Comparison of ENCODE assay signal across 1 cellular context in the genomic region with DNA sequence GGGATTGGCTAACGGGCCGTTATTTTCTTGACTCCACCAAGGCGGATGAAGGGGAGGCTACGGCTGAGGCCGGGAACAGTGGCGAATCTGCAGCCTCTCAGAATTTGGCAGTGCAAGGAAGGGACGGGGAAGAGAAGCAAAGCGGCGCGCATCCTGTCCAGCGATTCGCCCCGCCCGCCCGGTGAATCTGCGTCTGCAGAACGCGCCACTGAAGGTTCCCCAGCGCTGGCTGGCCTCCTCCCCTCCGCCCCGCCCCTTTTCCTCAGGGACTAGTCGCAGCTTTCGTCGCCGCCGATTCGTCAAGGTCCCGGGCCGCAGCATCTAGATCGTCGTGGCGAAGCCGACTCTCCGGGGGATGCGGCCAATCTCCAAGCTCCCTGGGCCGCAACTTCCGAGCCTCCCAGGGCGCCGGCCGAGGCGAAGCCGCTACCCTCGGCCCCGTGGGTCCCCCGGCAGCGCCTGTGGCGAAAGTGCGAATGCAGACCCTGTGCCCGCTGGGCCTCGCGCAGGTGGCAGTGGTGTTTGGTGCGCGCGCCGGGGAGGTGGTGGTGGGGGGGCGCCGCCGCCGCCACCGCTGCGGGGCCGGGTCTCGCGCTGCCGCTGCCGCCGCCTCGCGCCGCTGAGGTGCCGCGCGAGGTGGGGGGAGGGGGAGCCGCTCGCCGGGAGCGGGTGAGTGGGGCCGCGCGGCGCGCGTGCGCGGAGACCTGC.
TF ChIP-seq lines count a peak whose summit lies in the region.

A gene (plus strand): TSS at position 299 of the 708 bp plus-strand sequence. CDS start 978 bp downstream, outside the sequence.

TF ChIP-seq in K562, 482 proteins besides CTCF, POLR2A, EP300 and RAD21 (continued from another document and continues in another):
- TF ChIP-seq, protein P1, sequence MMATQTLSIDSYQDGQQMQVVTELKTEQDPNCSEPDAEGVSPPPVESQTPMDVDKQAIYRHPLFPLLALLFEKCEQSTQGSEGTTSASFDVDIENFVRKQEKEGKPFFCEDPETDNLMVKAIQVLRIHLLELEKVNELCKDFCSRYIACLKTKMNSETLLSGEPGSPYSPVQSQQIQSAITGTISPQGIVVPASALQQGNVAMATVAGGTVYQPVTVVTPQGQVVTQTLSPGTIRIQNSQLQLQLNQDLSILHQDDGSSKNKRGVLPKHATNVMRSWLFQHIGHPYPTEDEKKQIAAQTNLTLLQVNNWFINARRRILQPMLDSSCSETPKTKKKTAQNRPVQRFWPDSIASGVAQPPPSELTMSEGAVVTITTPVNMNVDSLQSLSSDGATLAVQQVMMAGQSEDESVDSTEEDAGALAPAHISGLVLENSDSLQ (IDR thresholded peaks at IDR 0.05): no peak
- TF ChIP-seq NR2F6 (CRISPR knock-in tag; IDR thresholded peaks at IDR 0.05) (no peak), LEF1 (IDR thresholded peaks at IDR 0.05) (no peak), FOXK1 (CRISPR knock-in tag; IDR thresholded peaks at IDR 0.05; ENCODE audit: borderline replicate concordance) (peak; percentile 11; the same call in 1 of the 2 replicates), TBL1XR1 (IDR thresholded peaks at IDR 0.05; ENCODE audit: low read length in 2 of 2) (no peak), MIER1 (IDR thresholded peaks at IDR 0.05; ENCODE audit: low read depth) (no peak), POLR2AphosphoS2 (IDR thresholded peaks at IDR 0.05; ENCODE audit: low read length) (peak; percentile 9; the same call in 1 of the 2 replicates), NR4A1 (CRISPR knock-in tag; IDR thresholded peaks at IDR 0.05) (0 out of 2 replicates have a peak, but pooled peaks have one; percentile 34), NR4A1 (tag; IDR thresholded peaks at IDR 0.05) (no peak), ZNF41 (CRISPR knock-in tag; conservative IDR thresholded peaks at IDR 0.05) (no peak), THRAP3 (IDR thresholded peaks at IDR 0.05; ENCODE audit: borderline replicate concordance) (no peak), ZNF717 (CRISPR knock-in tag; IDR thresholded peaks at IDR 0.05) (no peak), ZNF263 (CRISPR knock-in tag; IDR thresholded peaks at IDR 0.05; ENCODE audit: borderline replicate concordance) (peak; percentile 31; the same call in 1 of the 2 replicates), NEUROD1 (IDR thresholded peaks at IDR 0.05; ENCODE audit: borderline replicate concordance, low read depth, low read length, partially characterized antibody) (peak; percentile 89), KDM1A (IDR thresholded peaks at IDR 0.05) (no peak), GATAD2A (IDR thresholded peaks at IDR 0.05) (no peak), POLR3A (IDR thresholded peaks at IDR 0.05; ENCODE audit: borderline replicate concordance, extremely low read depth, insufficient read depth, insufficient read length) (no peak), GABPB2 (CRISPR knock-in tag; conservative IDR thresholded peaks at IDR 0.05) (no peak), ZFPM2 (CRISPR knock-in tag; IDR thresholded peaks at IDR 0.05) (no peak), ZNF146 (CRISPR knock-in tag; IDR thresholded peaks at IDR 0.05; ENCODE audit: unreplicated experiment) (no peak), SMARCC2 (IDR thresholded peaks at IDR 0.05; ENCODE audit: low read depth) (no peak), ZNF133 (CRISPR knock-in tag; IDR thresholded peaks at IDR 0.05) (no peak), XRCC5 (IDR thresholded peaks at IDR 0.05; ENCODE audit: low read depth, low read length) (peak; percentile 55; the same call in 1 of the 2 replicates), SUPT5H (IDR thresholded peaks at IDR 0.05) (0 out of 2 replicates have a peak, but pooled peaks have one; percentile 44), HMG20A (CRISPR knock-in tag; conservative IDR thresholded peaks at IDR 0.05) (no peak), ZNF696 (CRISPR knock-in tag; conservative IDR thresholded peaks at IDR 0.05) (no peak), TEAD2 (tag; IDR thresholded peaks at IDR 0.05) (no peak; the same call in 1 of the 2 replicates), FOS (IDR thresholded peaks at IDR 0.05; ENCODE audit: extremely low read depth, insufficient read length) (no peak), RCOR1 (IDR thresholded peaks at IDR 0.05; ENCODE audit: borderline replicate concordance in 1 of 2, low read depth in 2 of 2, low read length in 2 of 2) (no peak), ZNF75A (CRISPR knock-in tag; IDR thresholded peaks at IDR 0.05) (no peak), RNF2 (IDR thresholded peaks at IDR 0.05) (no peak), DDX20 (tag; IDR thresholded peaks at IDR 0.05; ENCODE audit: low read depth) (no peak)
- TF ChIP-seq, protein P2, sequence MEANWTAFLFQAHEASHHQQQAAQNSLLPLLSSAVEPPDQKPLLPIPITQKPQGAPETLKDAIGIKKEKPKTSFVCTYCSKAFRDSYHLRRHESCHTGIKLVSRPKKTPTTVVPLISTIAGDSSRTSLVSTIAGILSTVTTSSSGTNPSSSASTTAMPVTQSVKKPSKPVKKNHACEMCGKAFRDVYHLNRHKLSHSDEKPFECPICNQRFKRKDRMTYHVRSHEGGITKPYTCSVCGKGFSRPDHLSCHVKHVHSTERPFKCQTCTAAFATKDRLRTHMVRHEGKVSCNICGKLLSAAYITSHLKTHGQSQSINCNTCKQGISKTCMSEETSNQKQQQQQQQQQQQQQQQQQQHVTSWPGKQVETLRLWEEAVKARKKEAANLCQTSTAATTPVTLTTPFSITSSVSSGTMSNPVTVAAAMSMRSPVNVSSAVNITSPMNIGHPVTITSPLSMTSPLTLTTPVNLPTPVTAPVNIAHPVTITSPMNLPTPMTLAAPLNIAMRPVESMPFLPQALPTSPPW (CRISPR knock-in tag; IDR thresholded peaks at IDR 0.05): peak; percentile 95
- TF ChIP-seq, protein P3, sequence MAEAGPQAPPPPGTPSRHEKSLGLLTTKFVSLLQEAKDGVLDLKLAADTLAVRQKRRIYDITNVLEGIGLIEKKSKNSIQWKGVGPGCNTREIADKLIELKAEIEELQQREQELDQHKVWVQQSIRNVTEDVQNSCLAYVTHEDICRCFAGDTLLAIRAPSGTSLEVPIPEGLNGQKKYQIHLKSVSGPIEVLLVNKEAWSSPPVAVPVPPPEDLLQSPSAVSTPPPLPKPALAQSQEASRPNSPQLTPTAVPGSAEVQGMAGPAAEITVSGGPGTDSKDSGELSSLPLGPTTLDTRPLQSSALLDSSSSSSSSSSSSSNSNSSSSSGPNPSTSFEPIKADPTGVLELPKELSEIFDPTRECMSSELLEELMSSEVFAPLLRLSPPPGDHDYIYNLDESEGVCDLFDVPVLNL (CRISPR knock-in tag; IDR thresholded peaks at IDR 0.05; ENCODE audit: low read depth): no peak
- TF ChIP-seq, protein P4, sequence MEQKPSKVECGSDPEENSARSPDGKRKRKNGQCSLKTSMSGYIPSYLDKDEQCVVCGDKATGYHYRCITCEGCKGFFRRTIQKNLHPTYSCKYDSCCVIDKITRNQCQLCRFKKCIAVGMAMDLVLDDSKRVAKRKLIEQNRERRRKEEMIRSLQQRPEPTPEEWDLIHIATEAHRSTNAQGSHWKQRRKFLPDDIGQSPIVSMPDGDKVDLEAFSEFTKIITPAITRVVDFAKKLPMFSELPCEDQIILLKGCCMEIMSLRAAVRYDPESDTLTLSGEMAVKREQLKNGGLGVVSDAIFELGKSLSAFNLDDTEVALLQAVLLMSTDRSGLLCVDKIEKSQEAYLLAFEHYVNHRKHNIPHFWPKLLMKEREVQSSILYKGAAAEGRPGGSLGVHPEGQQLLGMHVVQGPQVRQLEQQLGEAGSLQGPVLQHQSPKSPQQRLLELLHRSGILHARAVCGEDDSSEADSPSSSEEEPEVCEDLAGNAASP (IDR thresholded peaks at IDR 0.05): no peak
- TF ChIP-seq, protein P5, sequence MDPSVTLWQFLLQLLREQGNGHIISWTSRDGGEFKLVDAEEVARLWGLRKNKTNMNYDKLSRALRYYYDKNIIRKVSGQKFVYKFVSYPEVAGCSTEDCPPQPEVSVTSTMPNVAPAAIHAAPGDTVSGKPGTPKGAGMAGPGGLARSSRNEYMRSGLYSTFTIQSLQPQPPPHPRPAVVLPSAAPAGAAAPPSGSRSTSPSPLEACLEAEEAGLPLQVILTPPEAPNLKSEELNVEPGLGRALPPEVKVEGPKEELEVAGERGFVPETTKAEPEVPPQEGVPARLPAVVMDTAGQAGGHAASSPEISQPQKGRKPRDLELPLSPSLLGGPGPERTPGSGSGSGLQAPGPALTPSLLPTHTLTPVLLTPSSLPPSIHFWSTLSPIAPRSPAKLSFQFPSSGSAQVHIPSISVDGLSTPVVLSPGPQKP (CRISPR knock-in tag; IDR thresholded peaks at IDR 0.05): no peak
- TF ChIP-seq, protein P6, sequence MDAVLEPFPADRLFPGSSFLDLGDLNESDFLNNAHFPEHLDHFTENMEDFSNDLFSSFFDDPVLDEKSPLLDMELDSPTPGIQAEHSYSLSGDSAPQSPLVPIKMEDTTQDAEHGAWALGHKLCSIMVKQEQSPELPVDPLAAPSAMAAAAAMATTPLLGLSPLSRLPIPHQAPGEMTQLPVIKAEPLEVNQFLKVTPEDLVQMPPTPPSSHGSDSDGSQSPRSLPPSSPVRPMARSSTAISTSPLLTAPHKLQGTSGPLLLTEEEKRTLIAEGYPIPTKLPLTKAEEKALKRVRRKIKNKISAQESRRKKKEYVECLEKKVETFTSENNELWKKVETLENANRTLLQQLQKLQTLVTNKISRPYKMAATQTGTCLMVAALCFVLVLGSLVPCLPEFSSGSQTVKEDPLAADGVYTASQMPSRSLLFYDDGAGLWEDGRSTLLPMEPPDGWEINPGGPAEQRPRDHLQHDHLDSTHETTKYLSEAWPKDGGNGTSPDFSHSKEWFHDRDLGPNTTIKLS (IDR thresholded peaks at IDR 0.05; ENCODE audit: borderline replicate concordance, low read depth): no peak; the same call in 1 of the 2 replicates
- TF ChIP-seq, protein P7, sequence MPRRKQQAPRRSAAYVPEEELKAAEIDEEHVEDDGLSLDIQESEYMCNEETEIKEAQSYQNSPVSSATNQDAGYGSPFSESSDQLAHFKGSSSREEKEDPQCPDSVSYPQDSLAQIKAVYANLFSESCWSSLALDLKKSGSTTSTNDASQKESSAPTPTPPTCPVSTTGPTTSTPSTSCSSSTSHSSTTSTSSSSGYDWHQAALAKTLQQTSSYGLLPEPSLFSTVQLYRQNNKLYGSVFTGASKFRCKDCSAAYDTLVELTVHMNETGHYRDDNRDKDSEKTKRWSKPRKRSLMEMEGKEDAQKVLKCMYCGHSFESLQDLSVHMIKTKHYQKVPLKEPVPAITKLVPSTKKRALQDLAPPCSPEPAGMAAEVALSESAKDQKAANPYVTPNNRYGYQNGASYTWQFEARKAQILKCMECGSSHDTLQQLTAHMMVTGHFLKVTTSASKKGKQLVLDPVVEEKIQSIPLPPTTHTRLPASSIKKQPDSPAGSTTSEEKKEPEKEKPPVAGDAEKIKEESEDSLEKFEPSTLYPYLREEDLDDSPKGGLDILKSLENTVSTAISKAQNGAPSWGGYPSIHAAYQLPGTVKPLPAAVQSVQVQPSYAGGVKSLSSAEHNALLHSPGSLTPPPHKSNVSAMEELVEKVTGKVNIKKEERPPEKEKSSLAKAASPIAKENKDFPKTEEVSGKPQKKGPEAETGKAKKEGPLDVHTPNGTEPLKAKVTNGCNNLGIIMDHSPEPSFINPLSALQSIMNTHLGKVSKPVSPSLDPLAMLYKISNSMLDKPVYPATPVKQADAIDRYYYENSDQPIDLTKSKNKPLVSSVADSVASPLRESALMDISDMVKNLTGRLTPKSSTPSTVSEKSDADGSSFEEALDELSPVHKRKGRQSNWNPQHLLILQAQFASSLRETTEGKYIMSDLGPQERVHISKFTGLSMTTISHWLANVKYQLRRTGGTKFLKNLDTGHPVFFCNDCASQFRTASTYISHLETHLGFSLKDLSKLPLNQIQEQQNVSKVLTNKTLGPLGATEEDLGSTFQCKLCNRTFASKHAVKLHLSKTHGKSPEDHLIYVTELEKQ (CRISPR knock-in tag; IDR thresholded peaks at IDR 0.05): no peak
- TF ChIP-seq, protein P8, sequence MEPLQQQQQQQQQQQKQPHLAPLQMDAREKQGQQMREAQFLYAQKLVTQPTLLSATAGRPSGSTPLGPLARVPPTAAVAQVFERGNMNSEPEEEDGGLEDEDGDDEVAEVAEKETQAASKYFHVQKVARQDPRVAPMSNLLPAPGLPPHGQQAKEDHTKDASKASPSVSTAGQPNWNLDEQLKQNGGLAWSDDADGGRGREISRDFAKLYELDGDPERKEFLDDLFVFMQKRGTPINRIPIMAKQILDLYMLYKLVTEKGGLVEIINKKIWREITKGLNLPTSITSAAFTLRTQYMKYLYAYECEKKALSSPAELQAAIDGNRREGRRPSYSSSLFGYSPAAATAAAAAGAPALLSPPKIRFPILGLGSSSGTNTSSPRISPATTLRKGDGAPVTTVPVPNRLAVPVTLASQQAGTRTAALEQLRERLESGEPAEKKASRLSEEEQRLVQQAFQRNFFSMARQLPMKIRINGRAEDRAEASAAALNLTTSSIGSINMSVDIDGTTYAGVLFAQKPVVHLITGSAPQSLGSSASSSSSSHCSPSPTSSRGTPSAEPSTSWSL (CRISPR knock-in tag; IDR thresholded peaks at IDR 0.05; ENCODE audit: borderline replicate concordance): no peak
- TF ChIP-seq, protein P9, sequence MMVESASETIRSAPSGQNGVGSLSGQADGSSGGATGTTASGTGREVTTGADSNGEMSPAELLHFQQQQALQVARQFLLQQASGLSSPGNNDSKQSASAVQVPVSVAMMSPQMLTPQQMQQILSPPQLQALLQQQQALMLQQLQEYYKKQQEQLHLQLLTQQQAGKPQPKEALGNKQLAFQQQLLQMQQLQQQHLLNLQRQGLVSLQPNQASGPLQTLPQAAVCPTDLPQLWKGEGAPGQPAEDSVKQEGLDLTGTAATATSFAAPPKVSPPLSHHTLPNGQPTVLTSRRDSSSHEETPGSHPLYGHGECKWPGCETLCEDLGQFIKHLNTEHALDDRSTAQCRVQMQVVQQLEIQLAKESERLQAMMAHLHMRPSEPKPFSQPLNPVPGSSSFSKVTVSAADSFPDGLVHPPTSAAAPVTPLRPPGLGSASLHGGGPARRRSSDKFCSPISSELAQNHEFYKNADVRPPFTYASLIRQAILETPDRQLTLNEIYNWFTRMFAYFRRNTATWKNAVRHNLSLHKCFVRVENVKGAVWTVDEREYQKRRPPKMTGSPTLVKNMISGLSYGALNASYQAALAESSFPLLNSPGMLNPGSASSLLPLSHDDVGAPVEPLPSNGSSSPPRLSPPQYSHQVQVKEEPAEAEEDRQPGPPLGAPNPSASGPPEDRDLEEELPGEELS (CRISPR knock-in tag; IDR thresholded peaks at IDR 0.05; ENCODE audit: borderline replicate concordance): peak; percentile 66; the same call in 1 of the 2 replicates
- TF ChIP-seq, protein P10, sequence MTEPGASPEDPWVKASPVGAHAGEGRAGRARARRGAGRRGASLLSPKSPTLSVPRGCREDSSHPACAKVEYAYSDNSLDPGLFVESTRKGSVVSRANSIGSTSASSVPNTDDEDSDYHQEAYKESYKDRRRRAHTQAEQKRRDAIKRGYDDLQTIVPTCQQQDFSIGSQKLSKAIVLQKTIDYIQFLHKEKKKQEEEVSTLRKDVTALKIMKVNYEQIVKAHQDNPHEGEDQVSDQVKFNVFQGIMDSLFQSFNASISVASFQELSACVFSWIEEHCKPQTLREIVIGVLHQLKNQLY (CRISPR knock-in tag; conservative IDR thresholded peaks at IDR 0.05): no peak
- TF ChIP-seq, protein P11, sequence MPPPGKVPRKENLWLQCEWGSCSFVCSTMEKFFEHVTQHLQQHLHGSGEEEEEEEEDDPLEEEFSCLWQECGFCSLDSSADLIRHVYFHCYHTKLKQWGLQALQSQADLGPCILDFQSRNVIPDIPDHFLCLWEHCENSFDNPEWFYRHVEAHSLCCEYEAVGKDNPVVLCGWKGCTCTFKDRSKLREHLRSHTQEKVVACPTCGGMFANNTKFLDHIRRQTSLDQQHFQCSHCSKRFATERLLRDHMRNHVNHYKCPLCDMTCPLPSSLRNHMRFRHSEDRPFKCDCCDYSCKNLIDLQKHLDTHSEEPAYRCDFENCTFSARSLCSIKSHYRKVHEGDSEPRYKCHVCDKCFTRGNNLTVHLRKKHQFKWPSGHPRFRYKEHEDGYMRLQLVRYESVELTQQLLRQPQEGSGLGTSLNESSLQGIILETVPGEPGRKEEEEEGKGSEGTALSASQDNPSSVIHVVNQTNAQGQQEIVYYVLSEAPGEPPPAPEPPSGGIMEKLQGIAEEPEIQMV (tag; conservative IDR thresholded peaks at IDR 0.05; ENCODE audit: low read depth): no peak
